In genomic region chr20:54103067-54103761, GRCh38 we compare ENCODE assay signal across 9 cellular contexts. TPM values are rescaled to one million over a fixed set of nuclear protein-coding genes. Genes with fewer than 3 reads are reported as not detected.
A peak's percentile ranks its signal among the peaks of the same experiment; 100 is the strongest.
DNase-seq lines count a peak whose midpoint lies in the region; ATAC-seq and TF ChIP-seq lines count a peak whose summit lies in the region.
"Had no signal": no experiment of that assay in that cellular context is flagged by ENCODE, and none has a peak within 500 bp of the region (broad histone marks: within the 10 kb centered on the region; RNA-seq: fewer than 3 reads in every experiment).

No MANE protein-coding gene starts in this region.

- H3K9ac ChIP-seq in H9 (ENCODE audit: extremely low read depth, insufficient read length, low read length) (no peak overlapping the region), MM.1S (ENCODE audit: low read length) (no peak overlapping the region)

- H3K36me3 ChIP-seq in MM.1S (replicated peaks; ENCODE audit: insufficient read depth, low read length) (no peaks in the 10 kb centered on the region), WERI-Rb-1 (no peaks in the 10 kb centered on the region)

- H3K4me2 ChIP-seq in H9 (ENCODE audit: insufficient read depth, insufficient read length, low read length): no peak overlapping the region
- peak overlapping the region; percentile 6; the same call in 1 of the 2 replicates for H3K4me2 ChIP-seq in MM.1S (ENCODE audit: low read depth, low read length)

- H2BK15ac ChIP-seq in H9 (ENCODE audit: low read depth, low read length): no peak overlapping the region

- no peak overlapping the region for H3K14ac ChIP-seq in H9 (ENCODE audit: insufficient read depth, low read length)

- no peak overlapping the region for H4K8ac ChIP-seq in H9 (replicated peaks; ENCODE audit: insufficient read length, low read depth, low read length)

- no peaks in the 10 kb centered on the region for H3F3A ChIP-seq in MM.1S (ENCODE audit: insufficient read depth, low read length)

- H3K27me3 Mint-ChIP-seq in H9 (ENCODE audit: low read depth): no peaks in the 10 kb centered on the region; the same call in 1 of the 2 replicates

- no peak overlapping the region for H3K27ac Mint-ChIP-seq in H9

- H3K27ac ChIP-seq in H9 (ENCODE audit: insufficient read length, low read depth, low read length) (no peak overlapping the region), MM.1S (ENCODE audit: low read length) (no peak overlapping the region), WERI-Rb-1 (no peak overlapping the region)

- H3K23me2 ChIP-seq in H9 (ENCODE audit: insufficient read length, low read depth, low read length, poor library complexity, severe bottlenecking): no peaks in the 10 kb centered on the region

- no peak overlapping the region for H2AK5ac ChIP-seq in H9 (ENCODE audit: insufficient read length, low read length)

- no peak overlapping the region for H2BK5ac ChIP-seq in H9 (ENCODE audit: insufficient read length, low read length)

- no peak overlapping the region for H3K23ac ChIP-seq in H9 (ENCODE audit: insufficient read length, low read depth, low read length)

- no peak overlapping the region for H2BK20ac ChIP-seq in H9 (ENCODE audit: low read depth, low read length, poor library complexity, severe bottlenecking)

- no peak overlapping the region for H4K5ac ChIP-seq in H9 (ENCODE audit: insufficient read length, low read depth, low read length)

- no peak overlapping the region for H3K4ac ChIP-seq in H9 (ENCODE audit: low read depth, low read length)

- peak; percentile 98 for TF ChIP-seq CTCF in H9 (conservative IDR thresholded peaks at IDR 0.05)
- TF ChIP-seq CTCF in MM.1S (IDR thresholded peaks at IDR 0.05; ENCODE audit: low read length): peak; percentile 84
- peak; percentile 84 for TF ChIP-seq CTCF in WERI-Rb-1 (IDR thresholded peaks at IDR 0.05; ENCODE audit: low read depth, low read length)
- peak; percentile 97 for TF ChIP-seq CTCF in cardiac fibroblast (IDR thresholded peaks at IDR 0.05; ENCODE audit: low read depth, low read length)

- no peak overlapping the region for H2BK120ac ChIP-seq in H9 (ENCODE audit: low read depth, low read length, poor library complexity, severe bottlenecking)

- DNase-seq in NCI-H146 (lab: John Stamatoyannopoulos, UW) (peak; percentile 30), NCI-H146 treated with DMSO at 0.1 percent for 48 hours (lab: John Stamatoyannopoulos, UW; ENCODE audit: unreplicated experiment) (no peak), H9 (peak; percentile 81), MM.1S (peak; percentile 71), WERI-Rb-1 (peak; percentile 69), cardiac fibroblast (ENCODE audit: low read depth in 2 of 2) (peak; percentile 64 to 83), left lobe of liver (ENCODE audit: low spot score) (peak; percentile 93)
- peak; percentile 42 to 60 (median 50) for DNase-seq in stimulated activated CD4-positive, alpha-beta T cell treated with anti-CD3 and anti-CD28 coated beads, TNF-alpha, amount 100 ng/mL, for 4 hours (ENCODE audit: low read depth in 3 of 3)

- H3K4me3 Mint-ChIP-seq in H9: no peak overlapping the region

- no peak overlapping the region for H3K18ac ChIP-seq in H9 (ENCODE audit: insufficient read length, low read depth, low read length)

- no peaks in the 10 kb centered on the region for H3K79me1 ChIP-seq in H9 (ENCODE audit: insufficient read depth, low read depth, low read length, poor library complexity, severe bottlenecking)

- peaks cover 0 to 2% of the 10 kb centered on the region in 2 experiments; a peak in 1 of 5 replicates for H3K9me3 Mint-ChIP-seq in H9

- no CpG with 5 or more reads among the region's 11 CpGs for WGBS in H9 (ENCODE audit: extremely low coverage, insufficient read length, low lambda C conversion rate)

- H3K9me2 ChIP-seq in MM.1S (replicated peaks; ENCODE audit: insufficient read depth, low read length): no peaks in the 10 kb centered on the region

- H3K36me3 Mint-ChIP-seq in H9 (ENCODE audit: insufficient read depth in 1 of 3, low read depth in 3 of 3): peaks cover 0 to 5% (median 1%) of the 10 kb centered on the region in 3 experiments; a peak in 3 of 7 replicates

- H3K79me2 ChIP-seq in H9 (ENCODE audit: insufficient read depth, low read length): no peaks in the 10 kb centered on the region
- H3K79me2 ChIP-seq in MM.1S (ENCODE audit: low read length): no peaks in the 10 kb centered on the region

- H4K20me1 ChIP-seq in H9 (ENCODE audit: control insufficient read depth, insufficient read depth, insufficient read length) (no peaks in the 10 kb centered on the region), MM.1S (ENCODE audit: insufficient read depth, low read length) (no peaks in the 10 kb centered on the region)

- peak; percentile 81 for ATAC-seq in left lobe of liver

- peaks cover 3 to 5% of the 10 kb centered on the region in 2 experiments; a peak in 2 of 4 replicates for H3K4me1 Mint-ChIP-seq in H9

- H4K91ac ChIP-seq in H9 (ENCODE audit: insufficient read length, low read depth, low read length): no peak overlapping the region

- no peak overlapping the region for H3K4me3 ChIP-seq in MM.1S (ENCODE audit: low read length)
- H3K4me3 ChIP-seq in WERI-Rb-1 (ENCODE audit: low read depth, low read length): no peak overlapping the region
- H3K4me3 ChIP-seq in cardiac fibroblast (replicated peaks in 1 of 2; ENCODE audit: low read depth in 2 of 2, low read length in 2 of 2): no peak overlapping the region

- no peak overlapping the region for H3T11ph ChIP-seq in H9 (ENCODE audit: low read length)

- no peak overlapping the region for H2BK12ac ChIP-seq in H9 (ENCODE audit: insufficient read length, low read depth, low read length)

- no peak overlapping the region for H3K56ac ChIP-seq in H9 (ENCODE audit: insufficient read length, low read depth, low read length)

- H2AFZ ChIP-seq in H9 (ENCODE audit: low read length) (no peak overlapping the region), MM.1S (ENCODE audit: low read length) (peak overlapping the region; percentile 39; the same call in 1 of the 2 replicates)

- no peaks in the 10 kb centered on the region for H3K9me3 ChIP-seq in H9 (ENCODE audit: control insufficient read depth, low read depth, low read length)
- no peaks in the 10 kb centered on the region for H3K9me3 ChIP-seq in MM.1S (replicated peaks; ENCODE audit: insufficient read depth, low read length)
- H3K9me3 ChIP-seq in WERI-Rb-1 (ENCODE audit: severe bottlenecking): no peaks in the 10 kb centered on the region

- H3K4me1 ChIP-seq in H9 (ENCODE audit: insufficient read depth, low read length) (no peaks in the 10 kb centered on the region; the same call in 1 of the 2 replicates), MM.1S (ENCODE audit: low read length) (no peaks in the 10 kb centered on the region)

- H3K27me3 ChIP-seq in H9 (ENCODE audit: insufficient read depth, low read length) (no peaks in the 10 kb centered on the region), MM.1S (replicated peaks; ENCODE audit: insufficient read depth, low read length) (no peaks in the 10 kb centered on the region), WERI-Rb-1 (ENCODE audit: insufficient read depth, low read depth, severe bottlenecking) (peaks cover 85% of the 10 kb centered on the region)

RNA-seq across cellular contexts. Expression of gene BCAS1, which starts 32.8 kb away (rescaled TPM):
- 0.15 and 0.37 TPM in 2 replicates for total RNA-seq in H9 (2021)
- 0.08 TPM for total RNA-seq in left lobe of liver
- total RNA-seq: subcutaneous adipose tissue had no signal
